In genomic region chr5:173410459-173411233, GRCh38 we compare ENCODE assay signal across 16 cellular contexts.
DNase-seq lines count a peak whose midpoint lies in the region; ATAC-seq and TF ChIP-seq lines count a peak whose summit lies in the region.
"Had no signal": no experiment of that assay in that cellular context is flagged by ENCODE, and none has a peak within 500 bp of the region (broad histone marks: within the 10 kb centered on the region; RNA-seq: fewer than 3 reads in every experiment).

No MANE protein-coding gene starts in this region.

- TF ChIP-seq CTCF in IMR-90 (conservative IDR thresholded peaks at IDR 0.05; ENCODE audit: low read depth, low read length) (no peak), osteoblast (IDR thresholded peaks at IDR 0.05; ENCODE audit: extremely low read depth, low read depth, low read length) (no peak), gastrocnemius medialis (IDR thresholded peaks at IDR 0.05 in 4 of 5, conservative IDR thresholded peaks at IDR 0.05 in 1 of 5) (no peak), omental fat pad (IDR thresholded peaks at IDR 0.05) (no peak)

- H2BK20ac ChIP-seq in IMR-90 (ENCODE audit: low read depth, low read length) = peak overlapping the region; percentile 74

- no TSS peak for BruUV-seq in IMR-90 (replicated peaks; lab: Mats Ljungman, UMichigan)

- H3K27me3 ChIP-seq in IMR-90 (ENCODE audit: control insufficient read depth, insufficient read depth, low read length) (no peaks in the 10 kb centered on the region), osteoblast (ENCODE audit: insufficient read depth, low read length) (no peaks in the 10 kb centered on the region), gastrocnemius medialis (no peaks in the 10 kb centered on the region)
- H3K27me3 ChIP-seq: BLaER1 treated with 17β-estradiol and CSF1 and Interleukin-3, amounts not matched to agents 10 nM and 100 nM had no signal

- H3K23ac ChIP-seq in IMR-90 (ENCODE audit: low read depth, low read length) = no peak overlapping the region

- POLR2A ChIA-PET in IMR-90 (lab: Charles Lee; ENCODE audit: unreplicated experiment) = interaction anchor here (0.6 kb wide), 1 partner anchor 558 kb away, joined by 4 read pairs; no protein-coding TSS in a partner anchor

- H3K14ac ChIP-seq in IMR-90 (replicated peaks; ENCODE audit: low read depth, low read length) = no peak overlapping the region

- peak overlapping the region in 1 of 2 experiments; percentile 58; a peak in 1 of 4 replicates for H4K8ac ChIP-seq in IMR-90 (ENCODE audit: low read depth in 2 of 2, low read length in 2 of 2)

- peak overlapping the region; percentile 44 for H2AK5ac ChIP-seq in IMR-90 (ENCODE audit: low read depth, low read length)

- H3K27ac ChIP-seq in IMR-90 (ENCODE audit: insufficient read depth, low read length) (peak overlapping the region; percentile 65; the same call in 1 of the 2 replicates), osteoblast (ENCODE audit: low read depth, low read length) (no peak overlapping the region), gastrocnemius medialis (peak overlapping the region in 2 of 4 donors; percentile 33 to 38)
- H3K27ac ChIP-seq: BLaER1 treated with 17β-estradiol and CSF1 and Interleukin-3, amounts not matched to agents 10 nM and 100 nM; GM23248; HL-60 had no signal

- in situ Hi-C loops in IMR-90 (cut with MboI; ENCODE audit: low sequenced_read_pairs) = no loop called here
- in situ Hi-C loops in gastrocnemius medialis (cut with MboI; ENCODE audit: low sequenced_read_pairs in 4 of 4) = no loop called here

- no peak overlapping the region for H3K56ac ChIP-seq in IMR-90 (ENCODE audit: extremely low read depth, insufficient read depth, low read length)

- peak overlapping the region; percentile 92; the same call in 1 of the 2 replicates for H4K5ac ChIP-seq in IMR-90 (ENCODE audit: low read depth, low read length)

- H3K9ac ChIP-seq in IMR-90 (ENCODE audit: low read depth, low read length) = no peak overlapping the region
- H3K9ac ChIP-seq: BLaER1 treated with 17β-estradiol and CSF1 and Interleukin-3, amounts not matched to agents 10 nM and 100 nM; GM23248 had no signal

- no peaks in the 10 kb centered on the region for H3K36me3 ChIP-seq in IMR-90 (ENCODE audit: control insufficient read depth, insufficient read depth, low read length)
- H3K36me3 ChIP-seq in osteoblast (ENCODE audit: insufficient read depth, low read length) = no peaks in the 10 kb centered on the region
- H3K36me3 ChIP-seq in gastrocnemius medialis = no peaks in the 10 kb centered on the region
- H3K36me3 ChIP-seq: HAP-1 had no signal

- no peak for DNase-seq in IMR-90
- DNase-seq in medulla oblongata (ENCODE audit: extremely low spot score) = peak; percentile 48
- DNase-seq in osteoblast (ENCODE audit: insufficient read length, low spot score, missing footprints) = no peak
- DNase-seq in gastrocnemius medialis = peak in 1 of 2 donors; percentile 43
- no peak for DNase-seq in pons (ENCODE audit: low spot score)
- DNase-seq in omental fat pad (ENCODE audit: low spot score) = no peak
- DNase-seq: 8988T; CD4-positive, CD25-positive, alpha-beta regulatory T cell; CD8-positive, alpha-beta memory T cell; COR-L47; GM23248 had no signal

- H3K9me3 ChIP-seq in IMR-90 (ENCODE audit: control insufficient read depth, insufficient read depth, low read length) (no peaks in the 10 kb centered on the region), osteoblast (ENCODE audit: low read depth, low read length) (no peaks in the 10 kb centered on the region), gastrocnemius medialis (no peaks in the 10 kb centered on the region)
- H3K9me3 ChIP-seq: HAP-1 had no signal

- WGBS in IMR-90 (ENCODE audit: extremely low coverage in 2 of 2, insufficient read length in 1 of 2), 2 experiments = 100% methylated on average over 2 of the region's 9 CpGs; no CpG with 5 or more reads in 1 of the 2 experiments

- peak overlapping the region; percentile 51; the same call in 1 of the 2 replicates for H3K18ac ChIP-seq in IMR-90 (ENCODE audit: low read depth, low read length)

- TF ChIP-seq RAD21 in IMR-90 (IDR thresholded peaks at IDR 0.05; ENCODE audit: low read length) = no peak

- H4K20me1 ChIP-seq in IMR-90 (ENCODE audit: insufficient read depth, low read length) = no peaks in the 10 kb centered on the region
- H4K20me1 ChIP-seq in osteoblast (ENCODE audit: insufficient read depth, low read length) = no peaks in the 10 kb centered on the region
- H4K20me1 ChIP-seq: BLaER1 treated with 17β-estradiol and CSF1 and Interleukin-3, amounts not matched to agents 10 nM and 100 nM had no signal

- H2BK5ac ChIP-seq in IMR-90 (ENCODE audit: low read depth, low read length, poor library complexity, severe bottlenecking) = no peak overlapping the region

- no peak overlapping the region for H2AK9ac ChIP-seq in IMR-90 (replicated peaks; ENCODE audit: low read depth, low read length, poor library complexity)

- H2BK15ac ChIP-seq in IMR-90 (ENCODE audit: low read depth, low read length) = no peak overlapping the region

- no peaks in the 10 kb centered on the region for H3K79me1 ChIP-seq in IMR-90 (ENCODE audit: low read depth in 1 of 2, low read length in 2 of 2)

- H2AFZ ChIP-seq in IMR-90 (replicated peaks; ENCODE audit: low read length, poor library complexity) (peak overlapping the region; percentile 56), osteoblast (ENCODE audit: low read length) (peak overlapping the region; percentile 35)
- H2AFZ ChIP-seq: GM23248 had no signal

- H2BK120ac ChIP-seq in IMR-90 (ENCODE audit: low read depth, low read length) = peak overlapping the region; percentile 71

- H3K4me2 ChIP-seq in IMR-90 (ENCODE audit: low read depth, low read length) (no peak overlapping the region), osteoblast (ENCODE audit: insufficient read depth, low read length) (no peak overlapping the region)

- H3K79me2 ChIP-seq in osteoblast (ENCODE audit: insufficient read depth, low read length) = no peaks in the 10 kb centered on the region

- CTCF ChIA-PET in IMR-90 (lab: Yijun Ruan, JAX) = interaction anchor here (0.6 kb wide), 1 partner anchor 13 kb away, joined by 5 read pairs; no protein-coding TSS in a partner anchor

- dilution Hi-C loops in IMR-90 (cut with HindIII; ENCODE audit: low sequenced_read_pairs, unreplicated experiment) = no loop called here

- intact Hi-C loops in IMR-90 (cut with micrococcal nuclease) = no loop called here
- intact Hi-C loops in gastrocnemius medialis (cut with DNase I; ENCODE audit: low total_unique reads) = no loop called here

- TF ChIP-seq POLR2A in IMR-90 (IDR thresholded peaks at IDR 0.05; ENCODE audit: low read depth, low read length) = no peak
- no peak for TF ChIP-seq POLR2A in gastrocnemius medialis (IDR thresholded peaks at IDR 0.05)

- no peak overlapping the region; the same call in none of the 2 replicates for H4K91ac ChIP-seq in IMR-90 (ENCODE audit: insufficient read depth, low read depth, low read length)

- H3K4me1 ChIP-seq in IMR-90 (ENCODE audit: control insufficient read depth, insufficient read depth, low read length) = peaks cover 13% of the 10 kb centered on the region
- no peaks in the 10 kb centered on the region for H3K4me1 ChIP-seq in osteoblast (ENCODE audit: insufficient read depth, low read length)
- no peaks in the 10 kb centered on the region for H3K4me1 ChIP-seq in gastrocnemius medialis
- H3K4me1 ChIP-seq: HAP-1 had no signal

- H3K4ac ChIP-seq in IMR-90 (ENCODE audit: low read depth, low read length) = peak overlapping the region; percentile 31; the same call in 1 of the 2 replicates

- H3K4me3 ChIP-seq in IMR-90 (ENCODE audit: insufficient read depth, low read depth, low read length) (no peak overlapping the region), osteoblast (ENCODE audit: insufficient read depth, low read length) (no peak overlapping the region), gastrocnemius medialis (no peak overlapping the region)
- H3K4me3 ChIP-seq: BLaER1 treated with 17β-estradiol and CSF1 and Interleukin-3, amounts not matched to agents 10 nM and 100 nM; GM23248; HAP-1 had no signal

- no peak for ATAC-seq in IMR-90 (ENCODE audit: low read depth)
- ATAC-seq in gastrocnemius medialis = peak; percentile 73 to 85
- ATAC-seq in HG03521 (IDR thresholded peaks at IDR 0.05; ENCODE audit: unreplicated experiment) = no peak
- ATAC-seq in GM18907 (IDR thresholded peaks at IDR 0.05; ENCODE audit: unreplicated experiment) = no peak
- no peak for ATAC-seq in omental fat pad (ENCODE audit: low FRiP score)

- peaks cover 4% of the 10 kb centered on the region; the same call in 1 of the 2 replicates for H3K9me1 ChIP-seq in IMR-90 (ENCODE audit: insufficient read depth, low read length)

TF ChIP-seq in IMR-90, 13 proteins besides CTCF, POLR2A, EP300 and RAD21:
- TF ChIP-seq MAFK (IDR thresholded peaks at IDR 0.05; ENCODE audit: low read depth, low read length) = no peak

Comparison
In these comparisons a context has a peak if more than half of its experiments do, and no peak if none do; other contexts are left out.
1. ATAC-seq: peak in gastrocnemius medialis (2 of 2); none in IMR-90 (single experiment), HG03521 (single experiment), GM18907 (single experiment) and omental fat pad (single experiment).